6 cellular contexts compared by ENCODE assay signal in the genomic region with DNA sequence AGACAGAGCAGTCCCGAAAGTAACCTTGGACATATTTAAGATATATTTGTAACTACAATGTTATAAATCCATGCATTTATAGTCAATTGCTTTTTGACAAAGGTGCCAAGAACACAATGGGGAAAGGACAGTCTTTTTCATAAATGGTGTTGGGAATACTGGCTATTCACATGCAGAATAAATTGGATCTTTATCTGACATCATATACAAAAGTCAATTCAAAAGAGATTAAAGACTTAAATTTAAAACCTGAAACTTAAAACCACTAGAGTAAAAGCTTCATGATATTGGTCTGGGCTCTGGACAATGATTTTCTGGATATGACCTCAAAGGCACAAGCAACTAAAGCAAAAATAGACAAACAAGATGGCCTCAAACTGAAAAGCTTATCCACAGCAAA.
"Had no signal": no experiment of that assay in that cellular context is flagged by ENCODE, and none has a peak within 500 bp of the region (broad histone marks: within the 10 kb centered on the region; RNA-seq: fewer than 3 reads in every experiment).

No MANE protein-coding gene starts in this region.

- H3K27ac ChIP-seq: HL-60 had no signal

- H3K4me3 ChIP-seq: K562 had no signal

- ATAC-seq: HepG2, K562 had no signal

- DNase-seq: IMR-90, KBM-7, KG1 had no signal
